Comparison of ENCODE assay signal across 8 cellular contexts in the genomic region with DNA sequence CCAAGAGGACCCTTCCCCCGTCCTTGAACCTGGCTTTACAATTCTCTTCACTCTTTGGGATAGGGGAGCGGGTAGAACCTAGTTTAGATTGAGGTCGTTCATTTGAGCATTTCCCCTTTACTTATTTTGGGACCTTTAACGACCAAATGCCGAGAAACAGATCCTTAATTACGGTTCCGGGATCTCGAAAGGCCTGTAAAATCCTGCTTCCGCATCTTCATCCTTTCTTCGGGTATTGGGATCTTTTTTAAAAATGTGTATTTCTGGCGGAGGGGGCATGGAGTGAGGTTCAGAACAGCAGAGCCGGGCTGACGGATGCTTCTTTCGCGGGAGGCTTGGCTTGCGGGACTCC. TPM values are rescaled to one million over a fixed set of nuclear protein-coding genes. Genes with fewer than 3 reads are reported as not detected.
DNase-seq lines count a peak whose midpoint lies in the region; ATAC-seq, FAIRE-seq and TF ChIP-seq lines count a peak whose summit lies in the region.

No MANE protein-coding gene starts in this region.

- peaks cover 11 to 19% of the 10 kb centered on the region in 2 donors for H3K36me3 Mint-ChIP-seq in activated naive CD4-positive, alpha-beta T cell treated with anti-CD3 and anti-CD28 coated beads, Interleukin-2, amount 50 U/mL, for 72 hours

- intact Hi-C loops in kidney (cut with DNase I) (no loop called here), left colon (cut with DNase I, micrococcal nuclease) (loop anchor here in 1 of 2 donors (5.0 kb wide), 2 partner anchors 71 to 89 kb away; no protein-coding TSS in a partner anchor)

- no peaks in the 10 kb centered on the region for H3K9me2 ChIP-seq in SK-N-SH

- H3K27ac ChIP-seq in SK-N-SH (ENCODE audit: low read depth in 2 of 2, low read length in 1 of 2) (peak overlapping the region; percentile 97), kidney (ENCODE audit: low read depth in 2 of 2, low read length in 2 of 2) (peak overlapping the region; percentile 94 to 97), suprapubic skin (peak overlapping the region; percentile 99)

- H3K4me1 ChIP-seq in SK-N-SH (ENCODE audit: control insufficient read depth in 1 of 2, insufficient read depth in 2 of 2, low read depth in 1 of 2, low read length in 1 of 2) (peaks cover 12 to 27% of the 10 kb centered on the region in 2 experiments; a peak in 2 of 4 replicates), kidney (ENCODE audit: control insufficient read depth in 1 of 2, insufficient read depth in 1 of 2, low read depth in 1 of 2, low read length in 2 of 2) (peaks cover 0 to 13% of the 10 kb centered on the region in 2 donors), suprapubic skin (peaks cover 30% of the 10 kb centered on the region)

- H3K79me2 ChIP-seq in SK-N-SH (ENCODE audit: insufficient read depth) = peaks cover 38% of the 10 kb centered on the region

- no peaks in the 10 kb centered on the region for H3K9me3 ChIP-seq in SK-N-SH
- no peaks in the 10 kb centered on the region for H3K9me3 ChIP-seq in kidney (ENCODE audit: control insufficient read depth in 1 of 2, low read length in 2 of 2)
- H3K9me3 ChIP-seq in suprapubic skin = no peaks in the 10 kb centered on the region

- H3K4me2 ChIP-seq in SK-N-SH = peak overlapping the region; percentile 92

- H3K9ac ChIP-seq in SK-N-SH = peak overlapping the region; percentile 100
- H3K9ac ChIP-seq in kidney (ENCODE audit: low read length in 2 of 2) = peak overlapping the region; percentile 83 to 96

- peaks cover 33% of the 10 kb centered on the region for H3F3A ChIP-seq in SK-N-SH (replicated peaks; ENCODE audit: insufficient read depth)

- POLR2A ChIA-PET in SK-N-SH (lab: Yijun Ruan, JAX) = no interaction called here

- peak overlapping the region; percentile 94 to 98 for H3K27ac Mint-ChIP-seq in activated naive CD4-positive, alpha-beta T cell treated with anti-CD3 and anti-CD28 coated beads, Interleukin-2, amount 50 U/mL, for 72 hours

- no peaks in the 10 kb centered on the region for H3K36me3 ChIP-seq in SK-N-SH (replicated peaks in 1 of 2; ENCODE audit: control insufficient read depth in 1 of 2, insufficient read depth in 2 of 2, low read length in 1 of 2)
- H3K36me3 ChIP-seq in kidney (ENCODE audit: control insufficient read depth in 1 of 2, insufficient read depth in 2 of 2, low read length in 2 of 2) = no peaks in the 10 kb centered on the region
- H3K36me3 ChIP-seq in suprapubic skin = no peaks in the 10 kb centered on the region

- TF ChIP-seq EP300 in SK-N-SH (IDR thresholded peaks at IDR 0.05; ENCODE audit: borderline replicate concordance in 1 of 2, low read depth in 1 of 2, low read length in 1 of 2) = no peak
- TF ChIP-seq EP300 in suprapubic skin (IDR thresholded peaks at IDR 0.05) = no peak

- H3K27me3 ChIP-seq in SK-N-SH (ENCODE audit: insufficient read depth) (no peaks in the 10 kb centered on the region), suprapubic skin (no peaks in the 10 kb centered on the region)

- TF ChIP-seq POLR2A in suprapubic skin (IDR thresholded peaks at IDR 0.05) = no peak

- H3K4me3 ChIP-seq in SK-N-SH (ENCODE audit: low read depth in 2 of 2, low read length in 1 of 2) (peak overlapping the region; percentile 66 to 86), kidney (ENCODE audit: low read length in 2 of 2) (peak overlapping the region; percentile 67 to 82), suprapubic skin (peak overlapping the region; percentile 72)

- FAIRE-seq in kidney (lab: Jason Lieb, UNC) = no peak

- peaks cover 0 to 4% of the 10 kb centered on the region in 2 donors for H3K9me3 Mint-ChIP-seq in activated naive CD4-positive, alpha-beta T cell treated with anti-CD3 and anti-CD28 coated beads, Interleukin-2, amount 50 U/mL, for 72 hours

- CTCF ChIA-PET in SK-N-SH (lab: Yijun Ruan, JAX) = interaction anchor here (1.4 to 1.6 kb wide), 2 partner anchors 49 to 71 kb away, joined by 4 to 5 read pairs; no protein-coding TSS in a partner anchor

- ATAC-seq in SK-N-SH treated with all-trans-retinoic acid at 6 μM for 48 hours (no peak), GM18511 (IDR thresholded peaks at IDR 0.05; ENCODE audit: unreplicated experiment) (no peak), left colon (no peak)
- no peak for ATAC-seq in activated naive CD4-positive, alpha-beta T cell treated with anti-CD3 and anti-CD28 coated beads, Interleukin-2, amount 50 U/mL, for 72 hours

- TF ChIP-seq RAD21 in SK-N-SH (IDR thresholded peaks at IDR 0.05; ENCODE audit: low read length) = no peak

- peak overlapping the region; percentile 95 for H2AFZ ChIP-seq in SK-N-SH (ENCODE audit: low read depth)

- DNase-seq in SK-N-SH (no peak), kidney (no peak), suprapubic skin (ENCODE audit: low spot score in 2 of 2) (no peak), left colon (no peak), OCI-M1 (lab: John Stamatoyannopoulos, UW) (no peak)
- DNase-seq in activated naive CD4-positive, alpha-beta T cell treated with anti-CD3 and anti-CD28 coated beads, Interleukin-2, amount 50 U/mL, for 72 hours (ENCODE audit: low spot score in 2 of 2) = no peak

- WGBS in SK-N-SH (ENCODE audit: low lambda C conversion rate) = 4% methylated on average over 16 of the region's 16 CpGs
- under 1% methylated on average over 16 of the region's 16 CpGs for WGBS in suprapubic skin

- TF ChIP-seq CTCF in SK-N-SH (IDR thresholded peaks at IDR 0.05) (no peak), kidney (IDR thresholded peaks at IDR 0.05; ENCODE audit: borderline replicate concordance, extremely low read depth, insufficient read depth) (no peak), suprapubic skin (IDR thresholded peaks at IDR 0.05) (no peak)

- H4K20me1 ChIP-seq in SK-N-SH (ENCODE audit: insufficient read depth) = peaks cover 32% of the 10 kb centered on the region

TF ChIP-seq in SK-N-SH, 30 proteins besides CTCF, POLR2A, EP300 and RAD21:
- TF ChIP-seq ELF1 (IDR thresholded peaks at IDR 0.05) (peak; percentile 47), JUND (IDR thresholded peaks at IDR 0.05) (0 out of 2 replicates have a peak, but pooled peaks have one; percentile 7), POLR2AphosphoS5 (IDR thresholded peaks at IDR 0.05; ENCODE audit: low read depth, low read length) (peak; percentile 32), RFX5 (IDR thresholded peaks at IDR 0.05; ENCODE audit: low read length) (no peak)
- TF ChIP-seq, protein P1, sequence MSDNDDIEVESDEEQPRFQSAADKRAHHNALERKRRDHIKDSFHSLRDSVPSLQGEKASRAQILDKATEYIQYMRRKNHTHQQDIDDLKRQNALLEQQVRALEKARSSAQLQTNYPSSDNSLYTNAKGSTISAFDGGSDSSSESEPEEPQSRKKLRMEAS (IDR thresholded peaks at IDR 0.05; ENCODE audit: low read depth) = peak; percentile 65; the same call in 1 of the 2 replicates

TF ChIP-seq in SK-N-SH treated with all-trans-retinoic acid at 6 μM for 48 hours, 23 proteins besides CTCF, POLR2A, EP300 and RAD21 (continues in another document):
- no peak for TF ChIP-seq TOX (CRISPR knock-in tag; IDR thresholded peaks at IDR 0.05; ENCODE audit: borderline replicate concordance)
- no peak for TF ChIP-seq ZFP30 (CRISPR knock-in tag; IDR thresholded peaks at IDR 0.05)
- TF ChIP-seq ZNF565 (CRISPR knock-in tag; conservative IDR thresholded peaks at IDR 0.05; ENCODE audit: low read depth) = no peak
- TF ChIP-seq, protein P2, sequence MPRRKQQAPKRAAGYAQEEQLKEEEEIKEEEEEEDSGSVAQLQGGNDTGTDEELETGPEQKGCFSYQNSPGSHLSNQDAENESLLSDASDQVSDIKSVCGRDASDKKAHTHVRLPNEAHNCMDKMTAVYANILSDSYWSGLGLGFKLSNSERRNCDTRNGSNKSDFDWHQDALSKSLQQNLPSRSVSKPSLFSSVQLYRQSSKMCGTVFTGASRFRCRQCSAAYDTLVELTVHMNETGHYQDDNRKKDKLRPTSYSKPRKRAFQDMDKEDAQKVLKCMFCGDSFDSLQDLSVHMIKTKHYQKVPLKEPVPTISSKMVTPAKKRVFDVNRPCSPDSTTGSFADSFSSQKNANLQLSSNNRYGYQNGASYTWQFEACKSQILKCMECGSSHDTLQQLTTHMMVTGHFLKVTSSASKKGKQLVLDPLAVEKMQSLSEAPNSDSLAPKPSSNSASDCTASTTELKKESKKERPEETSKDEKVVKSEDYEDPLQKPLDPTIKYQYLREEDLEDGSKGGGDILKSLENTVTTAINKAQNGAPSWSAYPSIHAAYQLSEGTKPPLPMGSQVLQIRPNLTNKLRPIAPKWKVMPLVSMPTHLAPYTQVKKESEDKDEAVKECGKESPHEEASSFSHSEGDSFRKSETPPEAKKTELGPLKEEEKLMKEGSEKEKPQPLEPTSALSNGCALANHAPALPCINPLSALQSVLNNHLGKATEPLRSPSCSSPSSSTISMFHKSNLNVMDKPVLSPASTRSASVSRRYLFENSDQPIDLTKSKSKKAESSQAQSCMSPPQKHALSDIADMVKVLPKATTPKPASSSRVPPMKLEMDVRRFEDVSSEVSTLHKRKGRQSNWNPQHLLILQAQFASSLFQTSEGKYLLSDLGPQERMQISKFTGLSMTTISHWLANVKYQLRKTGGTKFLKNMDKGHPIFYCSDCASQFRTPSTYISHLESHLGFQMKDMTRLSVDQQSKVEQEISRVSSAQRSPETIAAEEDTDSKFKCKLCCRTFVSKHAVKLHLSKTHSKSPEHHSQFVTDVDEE (CRISPR knock-in tag; IDR thresholded peaks at IDR 0.05) = no peak
- no peak for TF ChIP-seq ZNF8 (CRISPR knock-in tag; IDR thresholded peaks at IDR 0.05)
- no peak for TF ChIP-seq SNAI2 (CRISPR knock-in tag; IDR thresholded peaks at IDR 0.05)
- no peak for TF ChIP-seq PPARA (CRISPR knock-in tag; IDR thresholded peaks at IDR 0.05; ENCODE audit: borderline replicate concordance)
- TF ChIP-seq, protein P3, sequence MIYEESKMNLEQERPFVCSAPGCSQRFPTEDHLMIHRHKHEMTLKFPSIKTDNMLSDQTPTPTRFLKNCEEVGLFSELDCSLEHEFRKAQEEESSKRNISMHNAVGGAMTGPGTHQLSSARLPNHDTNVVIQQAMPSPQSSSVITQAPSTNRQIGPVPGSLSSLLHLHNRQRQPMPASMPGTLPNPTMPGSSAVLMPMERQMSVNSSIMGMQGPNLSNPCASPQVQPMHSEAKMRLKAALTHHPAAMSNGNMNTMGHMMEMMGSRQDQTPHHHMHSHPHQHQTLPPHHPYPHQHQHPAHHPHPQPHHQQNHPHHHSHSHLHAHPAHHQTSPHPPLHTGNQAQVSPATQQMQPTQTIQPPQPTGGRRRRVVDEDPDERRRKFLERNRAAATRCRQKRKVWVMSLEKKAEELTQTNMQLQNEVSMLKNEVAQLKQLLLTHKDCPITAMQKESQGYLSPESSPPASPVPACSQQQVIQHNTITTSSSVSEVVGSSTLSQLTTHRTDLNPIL (CRISPR knock-in tag; IDR thresholded peaks at IDR 0.05; ENCODE audit: low read depth) = no peak
- no peak for TF ChIP-seq GLIS3 (CRISPR knock-in tag; IDR thresholded peaks at IDR 0.05)
- no peak for TF ChIP-seq ISL1 (CRISPR knock-in tag; IDR thresholded peaks at IDR 0.05)

RNA-seq across cellular contexts. Expression of a gene that starts 0.4 kb away (rescaled TPM):
- 5.2 and 7.0 TPM in 2 replicates for polyA plus RNA-seq in SK-N-SH (2012; rRNA removed)
- 6.8 TPM in 2 replicates for polyA plus RNA-seq in SK-N-SH (2012; cell fraction: cytosol; rRNA removed)
- polyA plus RNA-seq in SK-N-SH (2012; cell fraction: nucleus; rRNA removed) = 8.2 and 13.7 TPM in 2 replicates
- 10 to 100 TPM; 24.4 to 31.2 TPM for total RNA-seq in activated naive CD4-positive, alpha-beta T cell treated with anti-CD3 and anti-CD28 coated beads, Interleukin-2, amount 50 U/mL, for 72 hours
- 162 TPM for total RNA-seq in kidney
- 17.3 TPM for polyA plus RNA-seq in kidney (ENCODE audit: insufficient read depth, low read depth, low replicate concordance)
- 100 to 1,000 TPM in 1 of 4 donors, 10 to 100 TPM in 3; 76.4 to 110 (median 90.6) TPM for total RNA-seq in suprapubic skin
- 10 to 100 TPM; 59.9 to 85.4 TPM for total RNA-seq in left colon
